Comparison of ENCODE assay signal across 25 cellular contexts in genomic region chr2:86775323-86775722, GRCh38.
"Had no signal": no experiment of that assay in that cellular context is flagged by ENCODE, and none has a peak within 500 bp of the region (broad histone marks: within the 10 kb centered on the region; RNA-seq: fewer than 3 reads in every experiment).

No MANE protein-coding gene starts in this region.

- H3K4me3 Mint-ChIP-seq: activated CD4-positive, alpha-beta memory T cell treated with anti-CD3 and anti-CD28 coated beads for 36 hours; activated CD4-positive, alpha-beta T cell treated with anti-CD3 and anti-CD28 coated beads, Interleukin-2, amount 10 ng/mL, durations not matched to agents 7 days and 5 days; activated naive CD8-positive, alpha-beta T cell treated with anti-CD3 and anti-CD28 coated beads, Interleukin-2, amount 10 ng/mL, durations not matched to agents 7 days and 5 days; activated T-cell treated with anti-CD3 and anti-CD28 coated beads, Interleukin-2, amount 50 U/mL, for 4 hours; T-helper 17 cell had no signal

- ATAC-seq: activated T-cell treated with anti-CD3 and anti-CD28 coated beads, Interleukin-2, amount 50 U/mL, for 4 hours; T-helper 17 cell had no signal

- H3K27me3 Mint-ChIP-seq: activated CD4-positive, alpha-beta memory T cell treated with anti-CD3 and anti-CD28 coated beads for 36 hours; activated CD4-positive, alpha-beta T cell treated with anti-CD3 and anti-CD28 coated beads, Interleukin-2, amount 10 ng/mL, durations not matched to agents 7 days and 5 days; activated naive CD8-positive, alpha-beta T cell treated with anti-CD3 and anti-CD28 coated beads, Interleukin-2, amount 10 ng/mL, durations not matched to agents 7 days and 5 days; T-helper 17 cell had no signal

- FAIRE-seq: RCC 7860 had no signal

- H3K4me1 ChIP-seq: adrenal gland had no signal

- DNase-seq: activated CD4-positive, alpha-beta memory T cell treated with anti-CD3 and anti-CD28 coated beads for 36 hours; activated CD4-positive, alpha-beta T cell treated with anti-CD3 and anti-CD28 coated beads, Interleukin-2, amount 10 ng/mL, durations not matched to agents 7 days and 5 days; activated CD4-positive, CD25-positive, alpha-beta regulatory T cell; activated CD8-positive, alpha-beta memory T cell treated with anti-CD3 and anti-CD28 coated beads for 24 hours; activated naive CD4-positive, alpha-beta T cell treated with anti-CD3 and anti-CD28 coated beads, Interleukin-2, amount 50 U/mL, for 16 hours; activated naive CD8-positive, alpha-beta T cell treated with anti-CD3 and anti-CD28 coated beads, Interleukin-2, amount 10 ng/mL, durations not matched to agents 7 days and 5 days; activated T-cell treated with anti-CD3 and anti-CD28 coated beads, Interleukin-2, amount 50 U/mL, for 4 hours; adrenal gland; anterior cingulate cortex; MG63; MV-4-11; NCI-H1092 treated with DMSO at 0.1 percent for 48 hours; NCI-H1417 treated with DMSO at 0.1 percent for 48 hours; NCI-H1694; NCI-H2029; NCI-H345; NCI-H510A; NCI-H526 treated with DMSO at 0.1 percent for 48 hours; NCI-H82; OCI-M1; SIG-M5; T-helper 17 cell; T-helper 9 cell had no signal

- H3K4me1 Mint-ChIP-seq: activated CD4-positive, alpha-beta T cell treated with anti-CD3 and anti-CD28 coated beads, Interleukin-2, amount 10 ng/mL, durations not matched to agents 7 days and 5 days; T-helper 17 cell had no signal

- H3K27ac ChIP-seq: adrenal gland, VCaP had no signal

- H3K9me3 ChIP-seq: adrenal gland, MG63 had no signal

- H3K9me3 Mint-ChIP-seq: activated CD4-positive, alpha-beta memory T cell treated with anti-CD3 and anti-CD28 coated beads for 36 hours; activated CD4-positive, alpha-beta T cell treated with anti-CD3 and anti-CD28 coated beads, Interleukin-2, amount 10 ng/mL, durations not matched to agents 7 days and 5 days; activated naive CD8-positive, alpha-beta T cell treated with anti-CD3 and anti-CD28 coated beads, Interleukin-2, amount 10 ng/mL, durations not matched to agents 7 days and 5 days; activated T-cell treated with anti-CD3 and anti-CD28 coated beads, Interleukin-2, amount 50 U/mL, for 4 hours had no signal

- H3K27ac Mint-ChIP-seq: activated CD4-positive, alpha-beta memory T cell treated with anti-CD3 and anti-CD28 coated beads for 36 hours; activated CD4-positive, alpha-beta T cell treated with anti-CD3 and anti-CD28 coated beads, Interleukin-2, amount 10 ng/mL, durations not matched to agents 7 days and 5 days; activated naive CD8-positive, alpha-beta T cell treated with anti-CD3 and anti-CD28 coated beads, Interleukin-2, amount 10 ng/mL, durations not matched to agents 7 days and 5 days; T-helper 17 cell had no signal

- H3K27me3 ChIP-seq: adrenal gland, MG63 had no signal

- H3K4me3 ChIP-seq: adrenal gland, MG63 had no signal
